In genomic region chr12:83573676-83574075, GRCh38 we compare ENCODE assay signal across 16 cellular contexts.
DNase-seq lines count a peak whose midpoint lies in the region; ATAC-seq and TF ChIP-seq lines count a peak whose summit lies in the region.
"Had no signal": no experiment of that assay in that cellular context is flagged by ENCODE, and none has a peak within 500 bp of the region (broad histone marks: within the 10 kb centered on the region; RNA-seq: fewer than 3 reads in every experiment).

No MANE protein-coding gene starts in this region.

- intact Hi-C loops in HCT116 (cut with micrococcal nuclease) = no loop called here
- intact Hi-C loops in gastrocnemius medialis (cut with DNase I; ENCODE audit: low total_unique reads) = no loop called here

- CTCF ChIA-PET in HCT116 (lab: Charles Lee) = no interaction called here

- RAD21 ChIA-PET in HCT116 (lab: Charles Lee; ENCODE audit: low non-redundant PET in 1 of 2, low total read pairs in 2 of 2, uncharacterized antibody in 2 of 2, unreplicated experiment in 2 of 2) = no interaction called here

- in situ Hi-C loops in gastrocnemius medialis (cut with MboI; ENCODE audit: low sequenced_read_pairs in 4 of 4) = no loop called here

- H3K9me3 Mint-ChIP-seq in activated naive CD4-positive, alpha-beta T cell treated with anti-CD3 and anti-CD28 coated beads, Interleukin-2, amount 50 U/mL, for 72 hours = peaks cover 7 to 26% of the 10 kb centered on the region in 2 donors

- peak overlapping the region; percentile 10 for H2AFZ ChIP-seq in HCT116 (ENCODE audit: low read depth, low read length, poor library complexity, severe bottlenecking)

- DNase-seq in HCT116 (ENCODE audit: low read depth, low spot score) = peak; percentile 88
- DNase-seq in RWPE2 (ENCODE audit: low spot score) = no peak
- peak; percentile 58 for DNase-seq in fibroblast of peridontal ligament (ENCODE audit: extremely low read depth)
- DNase-seq in gastrocnemius medialis = peak; percentile 3 to 30
- no peak for DNase-seq in occipital lobe (lab: John Stamatoyannopoulos, UW)
- no peak for DNase-seq in NCI-H1930 (lab: John Stamatoyannopoulos, UW)
- no peak for DNase-seq in DMS 273 treated with DMSO at 0.1 percent for 48 hours (lab: John Stamatoyannopoulos, UW)
- no peak for DNase-seq in activated naive CD4-positive, alpha-beta T cell treated with anti-CD3 and anti-CD28 coated beads, Interleukin-2, amount 50 U/mL, for 72 hours (ENCODE audit: low spot score in 2 of 2)
- DNase-seq: activated CD8-positive, alpha-beta memory T cell treated with anti-CD3 and anti-CD28 coated beads, Interleukin-2, amount 10 ng/mL, durations not matched to agents 7 days and 5 days; esophagus squamous epithelium; NCI-H524; T-helper 2 cell; upper lobe of right lung had no signal

- no peak for TF ChIP-seq CTCF in HCT116 (IDR thresholded peaks at IDR 0.05 in 2 of 3, conservative IDR thresholded peaks at IDR 0.05 in 1 of 3; ENCODE audit: borderline replicate concordance in 1 of 3, insufficient read depth in 1 of 3, low read depth in 2 of 3, low read length in 2 of 3)
- TF ChIP-seq CTCF in RWPE2 (IDR thresholded peaks at IDR 0.05; ENCODE audit: poor library complexity, severe bottlenecking) = no peak
- no peak for TF ChIP-seq CTCF in gastrocnemius medialis (IDR thresholded peaks at IDR 0.05 in 4 of 5, conservative IDR thresholded peaks at IDR 0.05 in 1 of 5)

- no peaks in the 10 kb centered on the region for H3K79me2 ChIP-seq in HCT116 (ENCODE audit: insufficient read depth, low read length)

- H4K20me1 ChIP-seq in HCT116 (ENCODE audit: insufficient read depth) = no peaks in the 10 kb centered on the region

- no peak overlapping the region for H3K9ac ChIP-seq in HCT116 (ENCODE audit: low read length)
- H3K9ac ChIP-seq: KMS-11 had no signal

- TF ChIP-seq POLR2A in HCT116 (IDR thresholded peaks at IDR 0.05; ENCODE audit: borderline replicate concordance, extremely low read depth, insufficient read depth, insufficient read length) (no peak), gastrocnemius medialis (IDR thresholded peaks at IDR 0.05) (no peak)

- no peaks in the 10 kb centered on the region for H3K9me2 ChIP-seq in HCT116 (ENCODE audit: insufficient read depth)

- H3K27me3 ChIP-seq in HCT116 (ENCODE audit: insufficient read depth, low read length) (no peaks in the 10 kb centered on the region), RWPE2 (ENCODE audit: insufficient read depth, poor library complexity, severe bottlenecking) (no peaks in the 10 kb centered on the region), gastrocnemius medialis (no peaks in the 10 kb centered on the region)
- H3K27me3 ChIP-seq: ascending aorta, esophagus squamous epithelium, upper lobe of right lung had no signal

- H3K4me1 ChIP-seq in HCT116 (ENCODE audit: control insufficient read depth in 1 of 2, insufficient read depth in 2 of 2, low read length in 2 of 2) (peaks cover 9 to 22% of the 10 kb centered on the region in 2 experiments; a peak in 3 of 4 replicates), RWPE2 (ENCODE audit: insufficient read depth, poor library complexity, severe bottlenecking) (peaks cover 4% of the 10 kb centered on the region), gastrocnemius medialis (no peaks in the 10 kb centered on the region)
- H3K4me1 ChIP-seq: ascending aorta, psoas muscle, upper lobe of right lung had no signal

- peak; percentile 94 for ATAC-seq in HCT116
- peak; percentile 83 for ATAC-seq in RWPE2 (ENCODE audit: low read depth)
- peak in 1 of 2 donors; percentile 51 for ATAC-seq in gastrocnemius medialis
- ATAC-seq in activated naive CD4-positive, alpha-beta T cell treated with anti-CD3 and anti-CD28 coated beads, Interleukin-2, amount 50 U/mL, for 72 hours = no peak
- ATAC-seq: activated CD8-positive, alpha-beta memory T cell treated with anti-CD3 and anti-CD28 coated beads, Interleukin-2, amount 10 ng/mL, durations not matched to agents 7 days and 5 days; upper lobe of right lung had no signal

- no peaks in the 10 kb centered on the region for H3K36me3 Mint-ChIP-seq in activated naive CD4-positive, alpha-beta T cell treated with anti-CD3 and anti-CD28 coated beads, Interleukin-2, amount 50 U/mL, for 72 hours
- H3K36me3 Mint-ChIP-seq: activated CD8-positive, alpha-beta memory T cell treated with anti-CD3 and anti-CD28 coated beads, Interleukin-2, amount 10 ng/mL, durations not matched to agents 7 days and 5 days had no signal

- no peak for TF ChIP-seq RAD21 in HCT116 (IDR thresholded peaks at IDR 0.05; ENCODE audit: low read depth)

- H3K27ac ChIP-seq in HCT116 (ENCODE audit: low read depth, low read length) (no peak overlapping the region), RWPE2 (ENCODE audit: poor library complexity, severe bottlenecking) (no peak overlapping the region), gastrocnemius medialis (no peak overlapping the region)
- H3K27ac ChIP-seq: ascending aorta, KMS-11, psoas muscle, upper lobe of right lung had no signal

- POLR2A ChIA-PET in HCT116 (lab: Charles Lee) = no interaction called here

- H3K9me3 ChIP-seq in HCT116 (ENCODE audit: control insufficient read depth in 1 of 2, insufficient read depth in 1 of 2, low read depth in 1 of 2, low read length in 2 of 2) (no peaks in the 10 kb centered on the region), RWPE2 (ENCODE audit: severe bottlenecking) (no peaks in the 10 kb centered on the region), gastrocnemius medialis (no peaks in the 10 kb centered on the region)
- H3K9me3 ChIP-seq: ascending aorta, esophagus squamous epithelium, psoas muscle, upper lobe of right lung had no signal

- H3K4me3 ChIP-seq in HCT116 (replicated peaks in 1 of 2; ENCODE audit: low read depth in 1 of 2, low read length in 2 of 2) (peak overlapping the region in 1 of 2 experiments; percentile 8; a peak in 1 of 4 replicates), RWPE2 (ENCODE audit: severe bottlenecking) (no peak overlapping the region), gastrocnemius medialis (no peak overlapping the region)
- H3K4me3 ChIP-seq: ascending aorta, esophagus squamous epithelium, psoas muscle, upper lobe of right lung had no signal

- H3K36me3 ChIP-seq in HCT116 (ENCODE audit: control insufficient read depth in 1 of 2, insufficient read depth in 2 of 2, low read length in 2 of 2) (no peaks in the 10 kb centered on the region), RWPE2 (ENCODE audit: low read depth) (no peaks in the 10 kb centered on the region), gastrocnemius medialis (no peaks in the 10 kb centered on the region)
- H3K36me3 ChIP-seq: ascending aorta, esophagus squamous epithelium, upper lobe of right lung had no signal

- H3K4me2 ChIP-seq in HCT116 (ENCODE audit: low read length) = peak overlapping the region; percentile 48
- H3K4me2 ChIP-seq: KMS-11 had no signal

- no TSS peak for BruUV-seq in HCT116 (replicated peaks; lab: Mats Ljungman, UMichigan)

- no peak overlapping the region for H3K27ac Mint-ChIP-seq in activated naive CD4-positive, alpha-beta T cell treated with anti-CD3 and anti-CD28 coated beads, Interleukin-2, amount 50 U/mL, for 72 hours
- H3K27ac Mint-ChIP-seq: activated CD8-positive, alpha-beta memory T cell treated with anti-CD3 and anti-CD28 coated beads, Interleukin-2, amount 10 ng/mL, durations not matched to agents 7 days and 5 days had no signal

TF ChIP-seq in HCT116, 20 proteins besides CTCF, POLR2A, EP300 and RAD21 (continues in another document):
- TF ChIP-seq POLR2AphosphoS5 (IDR thresholded peaks at IDR 0.05; ENCODE audit: low read depth, low read length) (0 out of 2 replicates have a peak, but pooled peaks have one; percentile 29), SIN3A (IDR thresholded peaks at IDR 0.05; ENCODE audit: low read depth) (no peak), SRF (IDR thresholded peaks at IDR 0.05; ENCODE audit: low read depth) (0 out of 2 replicates have a peak, but pooled peaks have one; percentile 37), REST (IDR thresholded peaks at IDR 0.05; ENCODE audit: low read depth) (no peak), EGR1 (IDR thresholded peaks at IDR 0.05; ENCODE audit: low read depth) (no peak), EZH2phosphoT487 (IDR thresholded peaks at IDR 0.05; ENCODE audit: borderline replicate concordance) (no peak), ELF1 (IDR thresholded peaks at IDR 0.05; ENCODE audit: borderline replicate concordance, low read depth) (no peak), ZNF274 (IDR thresholded peaks at IDR 0.05; ENCODE audit: low read depth, low read length) (no peak), TCF7L2 (IDR thresholded peaks at IDR 0.05; ENCODE audit: borderline replicate concordance, extremely low read depth, insufficient read depth, insufficient read length) (peak; percentile 76), CBX3 (IDR thresholded peaks at IDR 0.05; ENCODE audit: low read depth) (peak; percentile 97), SP1 (IDR thresholded peaks at IDR 0.05; ENCODE audit: low read depth) (peak; percentile 89)

Comparison
In these comparisons a context has a peak if more than half of its experiments do, and no peak if none do; other contexts are left out.
1. ATAC-seq: peak in HCT116 (single experiment) and RWPE2 (single experiment); none in activated naive CD4-positive, alpha-beta T cell treated with anti-CD3 and anti-CD28 coated beads, Interleukin-2, amount 50 U/mL, for 72 hours (0 of 2).
2. DNase-seq: peak in HCT116 (single experiment), fibroblast of peridontal ligament (single experiment) and gastrocnemius medialis (2 of 2); none in RWPE2 (single experiment), occipital lobe (single experiment), NCI-H1930 (0 of 2), DMS 273 treated with DMSO at 0.1 percent for 48 hours (single experiment) and activated naive CD4-positive, alpha-beta T cell treated with anti-CD3 and anti-CD28 coated beads, Interleukin-2, amount 50 U/mL, for 72 hours (0 of 2).